Comparison of ENCODE assay signal across 32 cellular contexts in the genomic region with DNA sequence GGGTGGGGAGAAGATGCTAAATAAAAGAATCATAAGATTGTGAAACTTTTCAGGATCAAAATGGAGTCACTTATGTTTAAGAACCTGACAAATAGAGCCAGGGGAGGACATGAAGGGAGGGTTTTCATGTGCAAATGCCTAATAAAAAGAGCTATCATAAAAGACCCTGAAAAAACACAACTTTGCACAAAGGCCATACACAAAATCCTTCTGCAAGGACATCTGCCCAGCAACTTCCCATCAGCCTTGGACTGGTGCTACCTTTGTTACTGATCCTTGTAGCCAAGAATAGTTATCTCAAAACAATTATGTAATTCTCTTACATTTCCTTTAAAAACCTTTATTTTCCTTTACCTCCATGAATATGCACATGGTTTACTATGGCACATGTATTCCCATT.
"Had no signal": no experiment of that assay in that cellular context is flagged by ENCODE, and none has a peak within 500 bp of the region (broad histone marks: within the 10 kb centered on the region; RNA-seq: fewer than 3 reads in every experiment).

No MANE protein-coding gene starts in this region.

- H3K27ac ChIP-seq: adrenal gland, ascending aorta, body of pancreas, brain microvascular endothelial cell, breast epithelium, cardiac muscle cell had no signal

- H3K4me3 ChIP-seq: adrenal gland, ascending aorta, body of pancreas, breast epithelium, cardiac muscle cell had no signal

- H3K27me3 ChIP-seq: adrenal gland, ascending aorta, body of pancreas, brain microvascular endothelial cell, breast epithelium, cardiac muscle cell had no signal

- ATAC-seq: activated naive CD4-positive, alpha-beta T cell treated with anti-CD3 and anti-CD28 coated beads, Interleukin-2, amount 50 U/mL, for 72 hours; activated naive CD8-positive, alpha-beta T cell treated with anti-CD3 and anti-CD28 coated beads, Interleukin-2, amount 50 U/mL, for 24 hours; activated T-cell treated with anti-CD3 and anti-CD28 coated beads, Interleukin-2, amount 50 U/mL, for 4 hours; activated T-cell treated with anti-CD3 and anti-CD28 coated beads, Interleukin-2, amount 50 U/mL, for 72 hours; activated T-helper 17 cell treated with anti-CD3 and anti-CD28 coated beads, Interleukin-2, amount 50 U/mL, for 72 hours; body of pancreas had no signal

- DNase-seq: activated effector memory CD4-positive, alpha-beta T cell treated with anti-CD3 and anti-CD28 coated beads, Interleukin-2, amount 50 U/mL, for 16 hours; activated effector memory CD4-positive, alpha-beta T cell treated with Interleukin-2 at 50 U/mL for 16 hours; activated gamma-delta T cell; activated gamma-delta T cell treated with Interleukin-2 at 50 U/mL for 16 hours; activated naive CD4-positive, alpha-beta T cell; activated naive CD4-positive, alpha-beta T cell treated with anti-CD3 and anti-CD28 coated beads for 36 hours; activated naive CD4-positive, alpha-beta T cell treated with anti-CD3 and anti-CD28 coated beads, Interleukin-2, amount 10 ng/mL, durations not matched to agents 7 days and 5 days; activated naive CD4-positive, alpha-beta T cell treated with anti-CD3 and anti-CD28 coated beads, Interleukin-2, amount 50 U/mL, for 16 hours; activated naive CD4-positive, alpha-beta T cell treated with Interleukin-2 at 50 U/mL for 16 hours; activated naive CD8-positive, alpha-beta T cell treated with anti-CD3 and anti-CD28 coated beads for 36 hours; activated naive CD8-positive, alpha-beta T cell treated with anti-CD3 and anti-CD28 coated beads, Interleukin-2, amount 10 ng/mL, durations not matched to agents 7 days and 5 days; activated naive CD8-positive, alpha-beta T cell treated with anti-CD3 and anti-CD28 coated beads, Interleukin-2, amount 50 U/mL, for 24 hours; activated T-cell treated with anti-CD3 and anti-CD28 coated beads, Interleukin-2, amount 50 U/mL, for 1 hour; activated T-cell treated with anti-CD3 and anti-CD28 coated beads, Interleukin-2, amount 50 U/mL, for 24 hours; activated T-cell treated with anti-CD3 and anti-CD28 coated beads, Interleukin-2, amount 50 U/mL, for 4 hours; activated T-cell treated with anti-CD3 and anti-CD28 coated beads, Interleukin-2, amount 50 U/mL, for 48 hours; activated T-cell treated with anti-CD3 and anti-CD28 coated beads, Interleukin-2, amount 50 U/mL, for 72 hours; adrenal gland; amniotic stem cell; amygdala; anterior cingulate cortex; aorta; body of pancreas; brain microvascular endothelial cell; caudate nucleus; central memory CD4-positive, alpha-beta T cell; cerebellar nuclear complex had no signal

- H3K4me1 ChIP-seq: adrenal gland, ascending aorta, body of pancreas, breast epithelium had no signal

- H3K9me3 ChIP-seq: ascending aorta, body of pancreas, breast epithelium had no signal

- H3K36me3 ChIP-seq: adrenal gland, ascending aorta, brain microvascular endothelial cell, breast epithelium, cardiac muscle cell had no signal
